Comparison of ENCODE assay signal across 1 cellular context in genomic region chrX:57119416-57119815, GRCh38.
TF ChIP-seq lines count a peak whose summit lies in the region.

No MANE protein-coding gene starts in this region.

TF ChIP-seq in K562, 482 proteins besides CTCF, POLR2A, EP300 and RAD21:
- TF ChIP-seq KLF13 (tag; IDR thresholded peaks at IDR 0.05; ENCODE audit: borderline replicate concordance, low read depth), result no peak
- no peak for TF ChIP-seq PYGO2 (tag; IDR thresholded peaks at IDR 0.05)
- no peak for TF ChIP-seq TSC22D4 (tag; IDR thresholded peaks at IDR 0.05)
TF ChIP-seq in K562: peak in this region for 0.
